Comparison of ENCODE assay signal across 9 cellular contexts in genomic region chr16:53282975-53283946, GRCh38.
DNase-seq lines count a peak whose midpoint lies in the region; ATAC-seq, FAIRE-seq and TF ChIP-seq lines count a peak whose summit lies in the region.
"Had no signal": no experiment of that assay in that cellular context is flagged by ENCODE, and none has a peak within 500 bp of the region (broad histone marks: within the 10 kb centered on the region; RNA-seq: fewer than 3 reads in every experiment).

No MANE protein-coding gene starts in this region.

- H3K36me3 Mint-ChIP-seq in Caco-2 (ENCODE audit: insufficient read depth, unreplicated experiment), result peaks cover 1% of the 10 kb centered on the region

- DNase-seq in Caco-2, result peak in 1 of 2 experiments; percentile 53
- DNase-seq in HTR-8/SVneo (ENCODE audit: insufficient read length, low spot score), result peak; percentile 52
- peak; percentile 36 for DNase-seq in RPMI7951 (ENCODE audit: low read depth)
- DNase-seq in fibroblast of mammary gland (ENCODE audit: low read depth), result peak; percentile 57
- peak; percentile 31 for DNase-seq in retina
- no peak for DNase-seq in stimulated activated CD4-positive, alpha-beta T cell treated with anti-CD3 and anti-CD28 coated beads, Interleukin-4, amount 100 ng/mL, for 1 hour
- DNase-seq: left cardiac atrium had no signal

- intact Hi-C loops in Caco-2 (cut with micrococcal nuclease; ENCODE audit: unreplicated experiment), result loop anchor here (1.0 kb wide), 1 partner anchor 229 kb away; the partner anchor contains the start of gene CHD9

- no peaks in the 10 kb centered on the region for H3K27me3 ChIP-seq in Caco-2 (replicated peaks; ENCODE audit: control insufficient read depth, insufficient read depth, low read length)

- no peaks in the 10 kb centered on the region for H3K27me3 Mint-ChIP-seq in Caco-2 (ENCODE audit: insufficient read depth, unreplicated experiment)

- no peaks in the 10 kb centered on the region for H3K9me3 Mint-ChIP-seq in Caco-2 (ENCODE audit: unreplicated experiment)

- H3K36me3 ChIP-seq in Caco-2 (ENCODE audit: control insufficient read depth, insufficient read depth, low read length), result peaks cover 1% of the 10 kb centered on the region

- no TSS peak for BruUV-seq in Caco-2 (replicated peaks; lab: Mats Ljungman, UMichigan)

- H3K27ac Mint-ChIP-seq in Caco-2 (ENCODE audit: unreplicated experiment), result no peak overlapping the region

- POLR2A ChIA-PET in Caco-2 (lab: Charles Lee), result no interaction called here

- H3K4me3 ChIP-seq in Caco-2 (ENCODE audit: low read depth, low read length), result no peak overlapping the region
- H3K4me3 ChIP-seq in fibroblast of mammary gland (ENCODE audit: control insufficient read depth, low read depth, low read length), result no peak overlapping the region

- FAIRE-seq in HTR-8/SVneo (lab: Jason Lieb, UNC), result no peak

- no peaks in the 10 kb centered on the region for H3K4me1 ChIP-seq in Caco-2

- H3K4me1 Mint-ChIP-seq in Caco-2 (ENCODE audit: low read depth, unreplicated experiment), result no peaks in the 10 kb centered on the region

- CTCF ChIA-PET in Caco-2 (lab: Charles Lee), result interaction anchor here (0.7 to 1.3 kb wide), 6 partner anchors 90 to 307 kb away, joined by 3 to 15 read pairs (median 4); partner anchors contain the start of gene CHD9

- no peak overlapping the region for H3K4me3 Mint-ChIP-seq in Caco-2 (ENCODE audit: unreplicated experiment)

- no peaks in the 10 kb centered on the region for H3K9me3 ChIP-seq in Caco-2

- ATAC-seq in HG03196 (IDR thresholded peaks at IDR 0.05; ENCODE audit: unreplicated experiment), result no peak
- no peak for ATAC-seq in GM19455 (IDR thresholded peaks at IDR 0.05; ENCODE audit: unreplicated experiment)

- TF ChIP-seq CTCF in Caco-2 (IDR thresholded peaks at IDR 0.05; ENCODE audit: insufficient read depth in 1 of 2, low read depth in 1 of 2, low read length in 1 of 2, severe bottlenecking in 1 of 2, unreplicated experiment in 1 of 2) (peak; percentile 26 to 66), fibroblast of mammary gland (conservative IDR thresholded peaks at IDR 0.05; ENCODE audit: control insufficient read depth, insufficient read depth, low read depth, low read length) (peak; percentile 69)
